2 cellular contexts compared by ENCODE assay signal in genomic region chr5:166562246-166562645, GRCh38.
TF ChIP-seq lines count a peak whose summit lies in the region.

No MANE protein-coding gene starts in this region.

TF ChIP-seq in liver, 16 proteins besides CTCF, POLR2A, EP300 and RAD21:
- TF ChIP-seq REST (IDR thresholded peaks at IDR 0.05): peak; percentile 93
- no peak for TF ChIP-seq HNF4A (conservative IDR thresholded peaks at IDR 0.05)

TF ChIP-seq in HepG2, 621 proteins besides CTCF, POLR2A, EP300 and RAD21 (continued from another document):
- TF ChIP-seq ZNF691 (CRISPR knock-in tag; IDR thresholded peaks at IDR 0.05; ENCODE audit: borderline replicate concordance, low read depth) (no peak), ONECUT2 (CRISPR knock-in tag; IDR thresholded peaks at IDR 0.05) (no peak), HINFP (CRISPR knock-in tag; IDR thresholded peaks at IDR 0.05; ENCODE audit: low read depth) (no peak), RFX3 (CRISPR knock-in tag; IDR thresholded peaks at IDR 0.05) (no peak), ARNT (IDR thresholded peaks at IDR 0.05) (no peak), NONO (IDR thresholded peaks at IDR 0.05) (no peak), NONO (CRISPR knock-in tag; conservative IDR thresholded peaks at IDR 0.05) (no peak), GPN1 (CRISPR knock-in tag; IDR thresholded peaks at IDR 0.05; ENCODE audit: borderline replicate concordance) (no peak), PAXIP1 (CRISPR knock-in tag; conservative IDR thresholded peaks at IDR 0.05) (no peak), SP1 (IDR thresholded peaks at IDR 0.05) (no peak), SP1 (CRISPR knock-in tag; IDR thresholded peaks at IDR 0.05) (no peak), SALL2 (CRISPR knock-in tag; IDR thresholded peaks at IDR 0.05) (no peak), IRF1 (CRISPR knock-in tag; IDR thresholded peaks at IDR 0.05; ENCODE audit: low read depth) (no peak), KDM5A (IDR thresholded peaks at IDR 0.05; ENCODE audit: borderline replicate concordance, low read length) (no peak), ADNP (CRISPR knock-in tag; IDR thresholded peaks at IDR 0.05) (no peak), ZNF619 (CRISPR knock-in tag; IDR thresholded peaks at IDR 0.05) (no peak), MXI1 (IDR thresholded peaks at IDR 0.05; ENCODE audit: borderline replicate concordance, low read depth, low read length) (no peak)
